Comparison of ENCODE assay signal across 11 cellular contexts in genomic region chr19:1364070-1364719, GRCh38. TPM values are rescaled to one million over a fixed set of nuclear protein-coding genes. Genes with fewer than 3 reads are reported as not detected.
DNase-seq lines count a peak whose midpoint lies in the region; ATAC-seq, FAIRE-seq and TF ChIP-seq lines count a peak whose summit lies in the region.
"Had no signal": no experiment of that assay in that cellular context is flagged by ENCODE, and none has a peak within 500 bp of the region (broad histone marks: within the 10 kb centered on the region; RNA-seq: fewer than 3 reads in every experiment).

No MANE protein-coding gene starts in this region.

- peaks cover 27% of the 10 kb centered on the region for H3K4me1 ChIP-seq in CD8-positive, alpha-beta T cell (ENCODE audit: insufficient read depth, low read length)
- no peaks in the 10 kb centered on the region for H3K4me1 ChIP-seq in HCT116 (ENCODE audit: control insufficient read depth in 1 of 2, insufficient read depth in 2 of 2, low read length in 2 of 2)
- peaks cover 0 to 33% (median 23%) of the 10 kb centered on the region in 4 donors for H3K4me1 ChIP-seq in tibial nerve

- H2AFZ ChIP-seq in HCT116 (ENCODE audit: low read depth, low read length, poor library complexity, severe bottlenecking): no peak overlapping the region

- peak; percentile 55 for TF ChIP-seq CTCF in CD8-positive, alpha-beta T cell (IDR thresholded peaks at IDR 0.05)
- TF ChIP-seq CTCF in HCT116 (IDR thresholded peaks at IDR 0.05 in 2 of 3, conservative IDR thresholded peaks at IDR 0.05 in 1 of 3; ENCODE audit: borderline replicate concordance in 1 of 3, insufficient read depth in 1 of 3, low read depth in 2 of 3, low read length in 2 of 3): peak in 1 of 3 experiments; percentile 46; a peak in 2 of 6 replicates
- no peak for TF ChIP-seq CTCF in tibial nerve (IDR thresholded peaks at IDR 0.05)

- POLR2A ChIA-PET in CD8-positive, alpha-beta T cell (lab: Charles Lee): interaction anchor here (1.0 to 1.1 kb wide), 3 partner anchors 10 to 95 kb away, joined by 3 read pairs; partner anchors contain the start of gene CIRBP
- POLR2A ChIA-PET in HCT116 (lab: Charles Lee): no interaction called here

- ATAC-seq in CD8-positive, alpha-beta T cell: peak; percentile 79
- no peak for ATAC-seq in HCT116
- peak; percentile 73 to 86 for ATAC-seq in activated naive CD4-positive, alpha-beta T cell treated with anti-CD3 and anti-CD28 coated beads, Interleukin-2, amount 50 U/mL, for 72 hours
- peak; percentile 67 to 70 for ATAC-seq in natural killer cell treated with Interleukin-12 subunit alpha and Interleukin-12 subunit beta and Interleukin-15 and Interleukin-18, amount 100 ng/mL, for 72 hours
- ATAC-seq in HG03442 (IDR thresholded peaks at IDR 0.05; ENCODE audit: unreplicated experiment): no peak

- H3K4me1 Mint-ChIP-seq in CD8-positive, alpha-beta T cell (ENCODE audit: low read depth): peaks cover 28% of the 10 kb centered on the region
- peaks cover 30 to 37% of the 10 kb centered on the region in 2 donors for H3K4me1 Mint-ChIP-seq in natural killer cell treated with Interleukin-12 subunit alpha and Interleukin-12 subunit beta and Interleukin-15 and Interleukin-18, amount 100 ng/mL, for 72 hours (ENCODE audit: low read depth in 2 of 2)

- peak overlapping the region; percentile 30 for H3K4me3 ChIP-seq in CD8-positive, alpha-beta T cell (ENCODE audit: low read depth, low read length)
- no peak overlapping the region for H3K4me3 ChIP-seq in HCT116 (replicated peaks in 1 of 2; ENCODE audit: low read depth in 1 of 2, low read length in 2 of 2)
- H3K4me3 ChIP-seq in tibial nerve: no peak overlapping the region
- H3K4me3 ChIP-seq: esophagus squamous epithelium had no signal

- TF ChIP-seq POLR2A in HCT116 (IDR thresholded peaks at IDR 0.05; ENCODE audit: borderline replicate concordance, extremely low read depth, insufficient read depth, insufficient read length) (no peak), tibial nerve (IDR thresholded peaks at IDR 0.05) (no peak)

- no peaks in the 10 kb centered on the region for H3K27me3 ChIP-seq in CD8-positive, alpha-beta T cell (ENCODE audit: insufficient read depth, low read length)
- H3K27me3 ChIP-seq in HCT116 (ENCODE audit: insufficient read depth, low read length): no peaks in the 10 kb centered on the region
- H3K27me3 ChIP-seq in tibial nerve: no peaks in the 10 kb centered on the region
- H3K27me3 ChIP-seq: esophagus squamous epithelium had no signal

- H3K79me2 ChIP-seq in HCT116 (ENCODE audit: insufficient read depth, low read length): peaks cover 21% of the 10 kb centered on the region; the same call in 1 of the 2 replicates

- no peak for FAIRE-seq in RCC 7860 (lab: Jason Lieb, UNC)

- DNase-seq in CD8-positive, alpha-beta T cell: peak in 4 of 7 experiments; percentile 16 to 54 (median 34)
- no peak for DNase-seq in HCT116 (ENCODE audit: low read depth, low spot score)
- no peak for DNase-seq in activated naive CD4-positive, alpha-beta T cell treated with anti-CD3 and anti-CD28 coated beads, Interleukin-2, amount 50 U/mL, for 72 hours (ENCODE audit: low spot score in 2 of 2)
- DNase-seq in natural killer cell treated with Interleukin-12 subunit alpha and Interleukin-12 subunit beta and Interleukin-15 and Interleukin-18, amount 100 ng/mL, for 72 hours (ENCODE audit: low spot score): no peak
- DNase-seq in AG08395 (ENCODE audit: low spot score): no peak
- no peak for DNase-seq in tibial nerve (ENCODE audit: low spot score in 2 of 2)
- DNase-seq in RCC 7860 (ENCODE audit: low spot score): no peak
- DNase-seq: esophagus squamous epithelium, H7 had no signal

- no peak overlapping the region for H3K4me2 ChIP-seq in HCT116 (ENCODE audit: low read length)
- H3K4me2 ChIP-seq: KMS-11 had no signal

- H3K27ac ChIP-seq in CD8-positive, alpha-beta T cell (ENCODE audit: low read depth, low read length): peak overlapping the region; percentile 43
- H3K27ac ChIP-seq in HCT116 (ENCODE audit: low read depth, low read length) (peak overlapping the region; percentile 3; the same call in 1 of the 2 replicates), tibial nerve (no peak overlapping the region)
- H3K27ac ChIP-seq: KMS-11 had no signal

- peak overlapping the region; percentile 85 for H3K27ac Mint-ChIP-seq in CD8-positive, alpha-beta T cell
- H3K27ac Mint-ChIP-seq in activated naive CD4-positive, alpha-beta T cell treated with anti-CD3 and anti-CD28 coated beads, Interleukin-2, amount 50 U/mL, for 72 hours: peak overlapping the region in 1 of 2 donors; percentile 65
- H3K27ac Mint-ChIP-seq in natural killer cell treated with Interleukin-12 subunit alpha and Interleukin-12 subunit beta and Interleukin-15 and Interleukin-18, amount 100 ng/mL, for 72 hours: peak overlapping the region; percentile 81 to 91

- CTCF ChIA-PET in CD8-positive, alpha-beta T cell (lab: Charles Lee): interaction anchor here (0.7 to 1.7 kb wide), 3 partner anchors 21 to 84 kb away, joined by 3 to 4 read pairs (median 3); no protein-coding TSS in a partner anchor
- CTCF ChIA-PET in HCT116 (lab: Charles Lee): interaction anchor here (0.8 kb wide), 1 partner anchor 12 kb away, joined by 3 read pairs; no protein-coding TSS in a partner anchor

- TF ChIP-seq RAD21 in HCT116 (IDR thresholded peaks at IDR 0.05; ENCODE audit: low read depth): no peak

- TF ChIP-seq EP300 in tibial nerve (IDR thresholded peaks at IDR 0.05): no peak

- H4K20me1 ChIP-seq in HCT116 (ENCODE audit: insufficient read depth): no peaks in the 10 kb centered on the region

- H3K9ac ChIP-seq in HCT116 (ENCODE audit: low read length): no peak overlapping the region
- H3K9ac ChIP-seq: KMS-11 had no signal

- H3K36me3 Mint-ChIP-seq in CD8-positive, alpha-beta T cell: peaks cover 52% of the 10 kb centered on the region
- H3K36me3 Mint-ChIP-seq in activated naive CD4-positive, alpha-beta T cell treated with anti-CD3 and anti-CD28 coated beads, Interleukin-2, amount 50 U/mL, for 72 hours: peaks cover 8 to 10% of the 10 kb centered on the region in 2 donors
- peaks cover 5% of the 10 kb centered on the region for H3K36me3 Mint-ChIP-seq in natural killer cell treated with Interleukin-12 subunit alpha and Interleukin-12 subunit beta and Interleukin-15 and Interleukin-18, amount 100 ng/mL, for 72 hours

- 82% methylated on average over 15 of the region's 15 CpGs for WGBS in tibial nerve, 2 donors

- no peaks in the 10 kb centered on the region for H3K9me3 Mint-ChIP-seq in CD8-positive, alpha-beta T cell
- no peaks in the 10 kb centered on the region for H3K9me3 Mint-ChIP-seq in activated naive CD4-positive, alpha-beta T cell treated with anti-CD3 and anti-CD28 coated beads, Interleukin-2, amount 50 U/mL, for 72 hours
- H3K9me3 Mint-ChIP-seq in natural killer cell treated with Interleukin-12 subunit alpha and Interleukin-12 subunit beta and Interleukin-15 and Interleukin-18, amount 100 ng/mL, for 72 hours: no peaks in the 10 kb centered on the region

- no peaks in the 10 kb centered on the region for H3K9me2 ChIP-seq in HCT116 (ENCODE audit: insufficient read depth)

- H3K9me3 ChIP-seq in CD8-positive, alpha-beta T cell (ENCODE audit: low read length): no peaks in the 10 kb centered on the region
- H3K9me3 ChIP-seq in HCT116 (ENCODE audit: control insufficient read depth in 1 of 2, insufficient read depth in 1 of 2, low read depth in 1 of 2, low read length in 2 of 2) (no peaks in the 10 kb centered on the region), tibial nerve (no peaks in the 10 kb centered on the region)
- H3K9me3 ChIP-seq: esophagus squamous epithelium had no signal

- no TSS peak for BruUV-seq in HCT116 (replicated peaks; lab: Mats Ljungman, UMichigan)

- H3K4me3 Mint-ChIP-seq in CD8-positive, alpha-beta T cell: peak overlapping the region; percentile 75
- H3K4me3 Mint-ChIP-seq in natural killer cell treated with Interleukin-12 subunit alpha and Interleukin-12 subunit beta and Interleukin-15 and Interleukin-18, amount 100 ng/mL, for 72 hours: peak overlapping the region; percentile 85

- H3K36me3 ChIP-seq in CD8-positive, alpha-beta T cell (ENCODE audit: insufficient read depth, low read length): peaks cover 10% of the 10 kb centered on the region
- H3K36me3 ChIP-seq in HCT116 (ENCODE audit: control insufficient read depth in 1 of 2, insufficient read depth in 2 of 2, low read length in 2 of 2): peaks cover 32 to 51% of the 10 kb centered on the region in 2 experiments; a peak in 3 of 4 replicates
- H3K36me3 ChIP-seq in tibial nerve: peaks cover 5 to 86% (median 5%) of the 10 kb centered on the region in 3 donors

- intact Hi-C loops in CD8-positive, alpha-beta T cell (cut with DNase I, micrococcal nuclease): no loop called here
- intact Hi-C loops in HCT116 (cut with micrococcal nuclease): no loop called here

- no peaks in the 10 kb centered on the region for H3K27me3 Mint-ChIP-seq in CD8-positive, alpha-beta T cell (ENCODE audit: low read depth)
- H3K27me3 Mint-ChIP-seq in natural killer cell treated with Interleukin-12 subunit alpha and Interleukin-12 subunit beta and Interleukin-15 and Interleukin-18, amount 100 ng/mL, for 72 hours: no peaks in the 10 kb centered on the region

- RAD21 ChIA-PET in HCT116 (lab: Charles Lee; ENCODE audit: low non-redundant PET in 1 of 2, low total read pairs in 2 of 2, uncharacterized antibody in 2 of 2, unreplicated experiment in 2 of 2): interaction anchor here in 1 of 2 experiments (0.9 kb wide), 1 partner anchor 48 kb away, joined by 4 read pairs; no protein-coding TSS in a partner anchor

RNA-seq across cellular contexts. Expression of gene NDUFS7, which starts 19.5 kb away (rescaled TPM):
- 10 to 100 TPM; 38.6 to 41.1 TPM for total RNA-seq in CD8-positive, alpha-beta T cell
- total RNA-seq in HCT116 (2021; ENCODE audit: unreplicated experiment) (114 TPM), tibial nerve (100 to 1,000 TPM; 146 to 162 (median 151) TPM)
- 110 and 137 TPM in 2 replicates for polyA plus RNA-seq in HCT116 (2012)
- total RNA-seq in activated naive CD4-positive, alpha-beta T cell treated with anti-CD3 and anti-CD28 coated beads, Interleukin-2, amount 50 U/mL, for 72 hours: 100 to 1,000 TPM in 1 of 2 donors, 10 to 100 TPM in 1; 89.4 to 105 TPM
- 10 to 100 TPM; 89.1 to 89.5 TPM for total RNA-seq in natural killer cell treated with Interleukin-12 subunit alpha and Interleukin-12 subunit beta and Interleukin-15 and Interleukin-18, amount 100 ng/mL, for 72 hours

RNA-seq across cellular contexts. Expression of gene GAMT, which starts 37.1 kb away (rescaled TPM):
- total RNA-seq in CD8-positive, alpha-beta T cell: 10 to 100 TPM in 1 of 2 experiments, 1 to 10 TPM in 1; 9.5 to 11.4 TPM
- total RNA-seq in HCT116 (2021; ENCODE audit: unreplicated experiment) (102 TPM), tibial nerve (100 to 1,000 TPM in 2 of 4 donors, 10 to 100 TPM in 2; 43.8 to 120 (median 94.4) TPM)
- polyA plus RNA-seq in HCT116 (2012): 105 and 119 TPM in 2 replicates
- total RNA-seq in activated naive CD4-positive, alpha-beta T cell treated with anti-CD3 and anti-CD28 coated beads, Interleukin-2, amount 50 U/mL, for 72 hours: 10 to 100 TPM in 1 of 2 donors, 1 to 10 TPM in 1; 4.2 to 30.2 TPM
- 10 to 100 TPM in 1 of 2 donors, 1 to 10 TPM in 1; 5.2 to 15.6 TPM for total RNA-seq in natural killer cell treated with Interleukin-12 subunit alpha and Interleukin-12 subunit beta and Interleukin-15 and Interleukin-18, amount 100 ng/mL, for 72 hours

RNA-seq across cellular contexts. Expression of gene DAZAP1, which starts 43.2 kb away (rescaled TPM):
- 100 to 1,000 TPM; 140 to 144 TPM for total RNA-seq in CD8-positive, alpha-beta T cell
- 191 TPM for total RNA-seq in HCT116 (2021; ENCODE audit: unreplicated experiment)
- polyA plus RNA-seq in HCT116 (2012): 98.2 and 111 TPM in 2 replicates
- 100 to 1,000 TPM; 194 to 298 TPM for total RNA-seq in activated naive CD4-positive, alpha-beta T cell treated with anti-CD3 and anti-CD28 coated beads, Interleukin-2, amount 50 U/mL, for 72 hours
- total RNA-seq in natural killer cell treated with Interleukin-12 subunit alpha and Interleukin-12 subunit beta and Interleukin-15 and Interleukin-18, amount 100 ng/mL, for 72 hours: 100 to 1,000 TPM; 233 to 282 TPM
- total RNA-seq in tibial nerve: 10 to 100 TPM; 34.3 to 68.4 (median 61.0) TPM

Comparison
In these comparisons a context has a peak if more than half of its experiments do, and no peak if none do; other contexts are left out.
1. ATAC-seq: peak in CD8-positive, alpha-beta T cell (single experiment), activated naive CD4-positive, alpha-beta T cell treated with anti-CD3 and anti-CD28 coated beads, Interleukin-2, amount 50 U/mL, for 72 hours (2 of 2) and natural killer cell treated with Interleukin-12 subunit alpha and Interleukin-12 subunit beta and Interleukin-15 and Interleukin-18, amount 100 ng/mL, for 72 hours (2 of 2); none in HCT116 (single experiment) and HG03442 (single experiment).
2. DNase-seq: peak in CD8-positive, alpha-beta T cell (4 of 7); none in HCT116 (single experiment), activated naive CD4-positive, alpha-beta T cell treated with anti-CD3 and anti-CD28 coated beads, Interleukin-2, amount 50 U/mL, for 72 hours (0 of 2), natural killer cell treated with Interleukin-12 subunit alpha and Interleukin-12 subunit beta and Interleukin-15 and Interleukin-18, amount 100 ng/mL, for 72 hours (single experiment), AG08395 (single experiment), tibial nerve (0 of 2) and RCC 7860 (single experiment).
3. H3K27ac ChIP-seq: peak in CD8-positive, alpha-beta T cell (single experiment) and HCT116 (single experiment); none in tibial nerve (0 of 4).